In genomic region chr14:103343164-103343879, GRCh38 we compare ENCODE assay signal across 20 cellular contexts. TPM values are rescaled to one million over a fixed set of nuclear protein-coding genes. Genes with fewer than 3 reads are reported as not detected.
DNase-seq lines count a peak whose midpoint lies in the region; ATAC-seq and TF ChIP-seq lines count a peak whose summit lies in the region.
"Had no signal": no experiment of that assay in that cellular context is flagged by ENCODE, and none has a peak within 500 bp of the region (broad histone marks: within the 10 kb centered on the region; RNA-seq: fewer than 3 reads in every experiment).

No MANE protein-coding gene starts in this region.

- peak; percentile 20 for TF ChIP-seq CTCF in choroid plexus epithelial cell (conservative IDR thresholded peaks at IDR 0.05; ENCODE audit: low read depth, low read length)
- no peak for TF ChIP-seq CTCF in neural crest cell (conservative IDR thresholded peaks at IDR 0.05)
- no peak for TF ChIP-seq CTCF in omental fat pad (IDR thresholded peaks at IDR 0.05)

- no peaks in the 10 kb centered on the region for H3K27me3 Mint-ChIP-seq in activated T-cell treated with anti-CD3 and anti-CD28 coated beads, Interleukin-2, amount 50 U/mL, for 72 hours (ENCODE audit: low read depth)
- H3K27me3 Mint-ChIP-seq in neural crest cell (ENCODE audit: low read depth): no peaks in the 10 kb centered on the region
- H3K27me3 Mint-ChIP-seq: activated B cell treated with CpG ODN at 0.5 μM for 24 hours had no signal

- ATAC-seq in activated T-cell treated with anti-CD3 and anti-CD28 coated beads, Interleukin-2, amount 50 U/mL, for 72 hours (replicated peaks in 1 of 2): peak in 1 of 2 donors; percentile 3
- ATAC-seq in GM21786 (IDR thresholded peaks at IDR 0.05; ENCODE audit: unreplicated experiment) (no peak), omental fat pad (ENCODE audit: low FRiP score) (no peak), GM18511 (IDR thresholded peaks at IDR 0.05; ENCODE audit: unreplicated experiment) (no peak)
- ATAC-seq: lower lobe of right lung had no signal

- no peaks in the 10 kb centered on the region for H3K9me3 Mint-ChIP-seq in activated T-cell treated with anti-CD3 and anti-CD28 coated beads, Interleukin-2, amount 50 U/mL, for 72 hours
- no peaks in the 10 kb centered on the region for H3K9me3 Mint-ChIP-seq in neural crest cell
- H3K9me3 Mint-ChIP-seq: activated B cell treated with CpG ODN at 0.5 μM for 24 hours had no signal

- peak overlapping the region; percentile 34 for H3K27ac Mint-ChIP-seq in activated T-cell treated with anti-CD3 and anti-CD28 coated beads, Interleukin-2, amount 50 U/mL, for 72 hours
- H3K27ac Mint-ChIP-seq in neural crest cell (ENCODE audit: unreplicated experiment): no peak overlapping the region
- H3K27ac Mint-ChIP-seq: activated B cell treated with CpG ODN at 0.5 μM for 24 hours had no signal

- no peak overlapping the region for H3K4me3 ChIP-seq in choroid plexus epithelial cell (ENCODE audit: low read depth, low read length)
- H3K4me3 ChIP-seq: BLaER1, lower lobe of right lung, right atrium auricular region had no signal

- H3K4me1 Mint-ChIP-seq in activated T-cell treated with anti-CD3 and anti-CD28 coated beads, Interleukin-2, amount 50 U/mL, for 72 hours (ENCODE audit: low read depth): peaks cover 19% of the 10 kb centered on the region
- peaks cover 7% of the 10 kb centered on the region for H3K4me1 Mint-ChIP-seq in neural crest cell

- no peak overlapping the region for H3K4me3 Mint-ChIP-seq in activated T-cell treated with anti-CD3 and anti-CD28 coated beads, Interleukin-2, amount 50 U/mL, for 72 hours
- peak overlapping the region; percentile 1 for H3K4me3 Mint-ChIP-seq in neural crest cell
- H3K4me3 Mint-ChIP-seq: activated B cell treated with CpG ODN at 0.5 μM for 24 hours had no signal

- H3K36me3 Mint-ChIP-seq in activated T-cell treated with anti-CD3 and anti-CD28 coated beads, Interleukin-2, amount 50 U/mL, for 72 hours (ENCODE audit: insufficient read depth in 2 of 2): peaks cover 22 to 53% of the 10 kb centered on the region in 2 donors
- H3K36me3 Mint-ChIP-seq in neural crest cell (ENCODE audit: low read depth): peaks cover 33% of the 10 kb centered on the region

- DNase-seq in activated T-cell treated with anti-CD3 and anti-CD28 coated beads, Interleukin-2, amount 50 U/mL, for 72 hours: no peak
- no peak for DNase-seq in activated T-cell treated with anti-CD3 and anti-CD28 coated beads, Interleukin-2, amount 50 U/mL, for 48 hours
- DNase-seq in OCI-M1 (lab: John Stamatoyannopoulos, UW): peak; percentile 46
- peak; percentile 20 for DNase-seq in choroid plexus epithelial cell (ENCODE audit: low read depth)
- no peak for DNase-seq in neural crest cell (ENCODE audit: low read depth, low spot score)
- DNase-seq in omental fat pad (ENCODE audit: low spot score): no peak
- DNase-seq: activated B cell treated with CpG ODN at 0.5 μM for 24 hours; activated CD4-positive, alpha-beta T cell treated with anti-CD3 and anti-CD28 coated beads, Interleukin-2, amount 50 U/mL, for 4 hours; activated naive CD4-positive, alpha-beta T cell; Caco-2; effector CD4-positive, alpha-beta T cell; lower lobe of right lung; MV-4-11; NCI-H1694 treated with DMSO at 0.1 percent for 48 hours; NCI-H69; RPMI8226 had no signal

RNA-seq across cellular contexts. Expression of gene EIF5, which starts 9.3 kb away (rescaled TPM):
- 100 to 1,000 TPM; 295 to 377 TPM for total RNA-seq in activated T-cell treated with anti-CD3 and anti-CD28 coated beads, Interleukin-2, amount 50 U/mL, for 72 hours
- total RNA-seq in neural crest cell (458 and 483 TPM in 2 replicates), omental fat pad (100 to 1,000 TPM; 157 to 399 (median 292) TPM)

RNA-seq across cellular contexts. Expression of gene MARK3, which starts 41.9 kb away (rescaled TPM):
- total RNA-seq in activated T-cell treated with anti-CD3 and anti-CD28 coated beads, Interleukin-2, amount 50 U/mL, for 72 hours: 10 to 100 TPM; 80.6 to 95.5 TPM
- total RNA-seq in neural crest cell (98.8 and 109 TPM in 2 replicates), omental fat pad (100 to 1,000 TPM in 3 of 4 donors, 10 to 100 TPM in 1; 78.8 to 133 (median 121) TPM)

Comparison
In these comparisons a context has a peak if more than half of its experiments do, and no peak if none do; other contexts are left out.
1. DNase-seq: peak in OCI-M1 (single experiment) and choroid plexus epithelial cell (single experiment); none in activated T-cell treated with anti-CD3 and anti-CD28 coated beads, Interleukin-2, amount 50 U/mL, for 72 hours (0 of 2), activated T-cell treated with anti-CD3 and anti-CD28 coated beads, Interleukin-2, amount 50 U/mL, for 48 hours (0 of 2), neural crest cell (single experiment) and omental fat pad (single experiment).